Comparison of ENCODE assay signal across 8 cellular contexts in the genomic region with DNA sequence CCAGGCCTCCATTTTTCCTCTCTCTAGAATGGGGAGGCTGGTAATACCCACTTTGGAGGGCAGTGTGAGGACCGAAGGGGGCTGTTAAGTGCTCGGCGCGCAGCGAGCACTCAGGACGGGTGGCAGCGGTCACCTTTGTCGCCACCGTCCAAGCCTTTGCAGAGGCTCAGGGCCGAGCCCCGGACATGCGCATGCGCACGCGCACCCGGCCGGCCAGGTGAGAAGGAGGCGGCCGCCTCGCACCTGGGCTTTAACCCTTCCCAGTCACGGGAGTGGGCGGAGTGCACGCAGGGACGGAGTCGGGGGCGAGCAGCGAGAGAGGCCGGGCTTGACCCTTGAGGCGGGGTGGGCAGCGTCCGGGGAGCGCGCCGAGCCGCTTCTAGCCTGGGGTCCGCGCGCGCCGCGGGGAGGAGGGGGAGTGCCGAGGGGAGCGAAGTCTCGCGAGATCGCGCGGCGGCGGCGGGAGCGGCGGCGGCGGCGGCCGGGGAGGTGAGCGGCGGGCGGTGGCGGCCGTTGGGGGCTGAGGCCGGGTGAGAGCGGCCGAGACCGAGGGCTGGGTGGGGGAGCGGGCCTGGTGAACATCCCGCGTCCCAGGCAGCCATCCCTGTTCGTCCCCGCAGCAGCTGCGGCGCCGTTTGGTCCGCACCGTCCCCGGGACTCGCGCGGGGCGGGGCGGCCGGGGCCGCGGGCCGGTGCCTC. TPM values are rescaled to one million over a fixed set of nuclear protein-coding genes. Genes with fewer than 3 reads are reported as not detected.
DNase-seq lines count a peak whose midpoint lies in the region; ATAC-seq and TF ChIP-seq lines count a peak whose summit lies in the region.

A gene with protein sequence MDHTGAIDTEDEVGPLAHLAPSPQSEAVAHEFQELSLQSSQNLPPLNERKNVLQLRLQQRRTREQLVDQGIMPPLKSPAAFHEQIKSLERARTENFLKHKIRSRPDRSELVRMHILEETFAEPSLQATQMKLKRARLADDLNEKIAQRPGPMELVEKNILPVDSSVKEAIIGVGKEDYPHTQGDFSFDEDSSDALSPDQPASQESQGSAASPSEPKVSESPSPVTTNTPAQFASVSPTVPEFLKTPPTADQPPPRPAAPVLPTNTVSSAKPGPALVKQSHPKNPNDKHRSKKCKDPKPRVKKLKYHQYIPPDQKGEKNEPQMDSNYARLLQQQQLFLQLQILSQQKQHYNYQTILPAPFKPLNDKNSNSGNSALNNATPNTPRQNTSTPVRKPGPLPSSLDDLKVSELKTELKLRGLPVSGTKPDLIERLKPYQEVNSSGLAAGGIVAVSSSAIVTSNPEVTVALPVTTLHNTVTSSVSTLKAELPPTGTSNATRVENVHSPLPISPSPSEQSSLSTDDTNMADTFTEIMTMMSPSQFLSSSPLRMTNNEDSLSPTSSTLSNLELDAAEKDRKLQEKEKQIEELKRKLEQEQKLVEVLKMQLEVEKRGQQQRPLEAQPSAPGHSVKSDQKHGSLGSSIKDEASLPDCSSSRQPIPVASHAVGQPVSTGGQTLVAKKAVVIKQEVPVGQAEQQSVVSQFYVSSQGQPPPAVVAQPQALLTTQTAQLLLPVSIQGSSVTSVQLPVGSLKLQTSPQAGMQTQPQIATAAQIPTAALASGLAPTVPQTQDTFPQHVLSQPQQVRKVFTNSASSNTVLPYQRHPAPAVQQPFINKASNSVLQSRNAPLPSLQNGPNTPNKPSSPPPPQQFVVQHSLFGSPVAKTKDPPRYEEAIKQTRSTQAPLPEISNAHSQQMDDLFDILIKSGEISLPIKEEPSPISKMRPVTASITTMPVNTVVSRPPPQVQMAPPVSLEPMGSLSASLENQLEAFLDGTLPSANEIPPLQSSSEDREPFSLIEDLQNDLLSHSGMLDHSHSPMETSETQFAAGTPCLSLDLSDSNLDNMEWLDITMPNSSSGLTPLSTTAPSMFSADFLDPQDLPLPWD (plus strand): TSS at position 443 of the 699 bp plus-strand sequence. CDS start 69,288 bp downstream, outside the sequence.

- H3K4me1 ChIP-seq in foreskin keratinocyte (peaks cover 8% of the 10 kb centered on the region), neuron (ENCODE audit: insufficient read depth, low read length) (peaks cover 7% of the 10 kb centered on the region)

- peak within 1 kb of the TSS; percentile 88 to 96 (median 93) for H3K4me3 Mint-ChIP-seq in IgD-negative memory B cell

- peak; percentile 90 for DNase-seq in DMS53 (lab: John Stamatoyannopoulos, UW)
- peak; percentile 54 to 80 for DNase-seq in SHP77 (lab: John Stamatoyannopoulos, UW)
- peak; percentile 54 for DNase-seq in activated gamma-delta T cell treated with anti-CD3 and anti-CD28 coated beads, Interleukin-2, amount 50 U/mL, for 16 hours (ENCODE audit: low read depth)
- DNase-seq in foreskin keratinocyte: peak; percentile 57 to 68
- DNase-seq in stromal cell of bone marrow (ENCODE audit: low read depth): peak; percentile 23

- TF ChIP-seq CTCF in foreskin keratinocyte (conservative IDR thresholded peaks at IDR 0.05): no peak

- H3K27ac Mint-ChIP-seq in IgD-negative memory B cell: peak within 1 kb of the TSS; percentile 41 to 91 (median 70)

- peaks cover 0 to 7% (median 6%) of the 10 kb centered on the region in 3 donors for H3K4me1 Mint-ChIP-seq in IgD-negative memory B cell

- peaks cover 5% of the 10 kb centered on the region for H3K36me3 ChIP-seq in neuron (ENCODE audit: insufficient read depth, low read length)

- peak within 1 kb of the TSS; percentile 100 for H2AFZ ChIP-seq in neuron (ENCODE audit: low read depth, low read length)

- H3K9me3 Mint-ChIP-seq in IgD-negative memory B cell: no peaks in the 10 kb centered on the region

- peak; percentile 82 for ATAC-seq in GM21528 (IDR thresholded peaks at IDR 0.05; ENCODE audit: low FRiP score, unreplicated experiment)
- peak; percentile 88 for ATAC-seq in foreskin keratinocyte

- peak within 1 kb of the TSS; percentile 72 for H3K27ac ChIP-seq in foreskin keratinocyte

- peak within 1 kb of the TSS; percentile 73 for H3K4me3 ChIP-seq in neuron (ENCODE audit: low read length)

- H3K27me3 Mint-ChIP-seq in IgD-negative memory B cell: peaks cover 3% of the 10 kb centered on the region

- H3K36me3 Mint-ChIP-seq in IgD-negative memory B cell: no peaks in the 10 kb centered on the region

- H3K9me3 ChIP-seq in neuron (ENCODE audit: low read length): no peaks in the 10 kb centered on the region

- H3K27me3 ChIP-seq in foreskin keratinocyte (no peaks in the 10 kb centered on the region), neuron (ENCODE audit: insufficient read depth, low read length) (no peaks in the 10 kb centered on the region)

RNA-seq across cellular contexts. Expression of the gene that starts here (rescaled TPM):
- polyA plus RNA-seq in IgD-negative memory B cell (6.6 TPM), foreskin keratinocyte (2.1 and 2.5 TPM in 2 replicates)
- total RNA-seq in foreskin keratinocyte: 13.6 and 14.5 TPM in 2 replicates

Comparison
In these comparisons a context has a peak if more than half of its experiments do, and no peak if none do; other contexts are left out.
1. Peak in every context shown above with its lines: DNase-seq, ATAC-seq, H3K4me3 ChIP-seq and H3K27ac ChIP-seq.
2. DNase-seq: peak in every context shown above with its lines; median percentile 90 in DMS53; 67 in SHP77; 62 in foreskin keratinocyte; 54 in activated gamma-delta T cell treated with anti-CD3 and anti-CD28 coated beads, Interleukin-2, amount 50 U/mL, for 16 hours; 23 in stromal cell of bone marrow.